15 cellular contexts compared by ENCODE assay signal in the genomic region with DNA sequence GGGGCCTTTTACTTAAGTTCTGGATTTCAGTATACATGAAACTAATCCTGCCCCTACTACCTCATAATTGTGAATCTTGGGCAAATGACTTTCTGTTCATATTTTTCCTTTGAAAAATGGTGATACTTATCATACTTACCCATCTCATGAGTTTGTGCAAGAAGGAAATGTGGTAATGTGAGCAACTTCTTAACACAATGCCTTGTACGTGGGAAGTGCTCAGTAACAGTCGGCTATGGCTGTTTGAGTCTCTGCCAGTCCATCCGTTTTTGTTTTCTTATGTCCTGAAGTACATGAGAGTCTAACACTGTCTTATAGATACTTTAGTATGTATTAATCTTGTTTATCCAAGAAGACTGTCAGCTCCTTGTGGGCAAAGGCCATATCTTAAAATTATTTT.
"Had no signal": no experiment of that assay in that cellular context is flagged by ENCODE, and none has a peak within 500 bp of the region (broad histone marks: within the 10 kb centered on the region; RNA-seq: fewer than 3 reads in every experiment).

No MANE protein-coding gene starts in this region.

- H3K9me3 ChIP-seq: mucosa of descending colon, thoracic aorta had no signal

- DNase-seq: activated CD4-positive, alpha-beta memory T cell treated with anti-CD3 and anti-CD28 coated beads, Interleukin-2, amount 10 ng/mL, durations not matched to agents 7 days and 5 days; activated CD4-positive, alpha-beta T cell treated with anti-CD3 and anti-CD28 coated beads for 36 hours; activated gamma-delta T cell; activated T-cell treated with anti-CD3 and anti-CD28 coated beads, Interleukin-2, amount 50 U/mL, for 4 hours; hippocampal formation; mucosa of descending colon; naive thymus-derived CD4-positive, alpha-beta T cell; retina; stimulated activated CD4-positive, alpha-beta T cell treated with anti-CD3 and anti-CD28 coated beads, Interleukin-12 subunit alpha, Interleukin-12 subunit beta, amount 100 ng/mL, for 4 hours; stimulated activated CD4-positive, alpha-beta T cell treated with anti-CD3 and anti-CD28 coated beads, Interleukin-2, amount 100 ng/mL, for 24 hours; T-helper 9 cell had no signal

- H3K4me3 ChIP-seq: mucosa of descending colon, thoracic aorta had no signal

- ATAC-seq: activated CD4-positive, alpha-beta T cell treated with anti-CD3 and anti-CD28 coated beads for 36 hours; activated naive CD4-positive, alpha-beta T cell treated with anti-CD3 and anti-CD28 coated beads, Interleukin-2, amount 50 U/mL, for 72 hours; activated T-cell treated with anti-CD3 and anti-CD28 coated beads, Interleukin-2, amount 50 U/mL, for 4 hours; esophagus mucosa; left lobe of liver; mucosa of descending colon; naive thymus-derived CD4-positive, alpha-beta T cell had no signal

- H3K27ac ChIP-seq: thoracic aorta had no signal
